ENCODE assay signal across 10 cellular contexts in genomic region chr17:68599091-68599872, GRCh38. TPM values are rescaled to one million over a fixed set of nuclear protein-coding genes. Genes with fewer than 3 reads are reported as not detected.
DNase-seq lines count a peak whose midpoint lies in the region; ATAC-seq and TF ChIP-seq lines count a peak whose summit lies in the region.
"Had no signal": no experiment of that assay in that cellular context is flagged by ENCODE, and none has a peak within 500 bp of the region (broad histone marks: within the 10 kb centered on the region; RNA-seq: fewer than 3 reads in every experiment).

No MANE protein-coding gene starts in this region.

- peak overlapping the region; percentile 64 for H3K4me3 Mint-ChIP-seq in natural killer cell

- H3K36me3 Mint-ChIP-seq in natural killer cell: no peaks in the 10 kb centered on the region

- TF ChIP-seq EP300 in esophagus muscularis mucosa (IDR thresholded peaks at IDR 0.05): no peak

- ATAC-seq in natural killer cell: no peak

- intact Hi-C loops in esophagus muscularis mucosa (cut with DNase I): no loop called here
- intact Hi-C loops in natural killer cell (cut with micrococcal nuclease): no loop called here

- H3K4me1 Mint-ChIP-seq in natural killer cell: peaks cover 13 to 16% of the 10 kb centered on the region in 2 donors

- WGBS in esophagus muscularis mucosa: 71% methylated on average over 11 of the region's 11 CpGs

- H3K9me3 Mint-ChIP-seq in natural killer cell: no peaks in the 10 kb centered on the region

- peak; percentile 74 for DNase-seq in AG08395 (ENCODE audit: low spot score)
- DNase-seq in HuH-7 (ENCODE audit: low spot score): peak; percentile 75
- DNase-seq in esophagus muscularis mucosa (ENCODE audit: extremely low spot score): peak; percentile 77
- DNase-seq in natural killer cell: no peak
- no peak for DNase-seq in GM19238 (ENCODE audit: insufficient read length, low spot score)
- DNase-seq in GM10266 (ENCODE audit: extremely low spot score): no peak
- no peak for DNase-seq in Ammon's horn (ENCODE audit: low spot score)
- DNase-seq in glomerular visceral epithelial cell (ENCODE audit: extremely low spot score): no peak
- DNase-seq: NCI-H1105 had no signal

- H3K27ac ChIP-seq in esophagus muscularis mucosa (replicated peaks in 1 of 4): peak overlapping the region; percentile 67 to 76 (median 70)

- peaks cover 50 to 82% of the 10 kb centered on the region in 2 donors for H3K27me3 Mint-ChIP-seq in natural killer cell (ENCODE audit: low read depth in 2 of 2)

- peaks cover 5 to 43% (median 11%) of the 10 kb centered on the region in 4 donors for H3K27me3 ChIP-seq in esophagus muscularis mucosa

- no peaks in the 10 kb centered on the region for H3K36me3 ChIP-seq in esophagus muscularis mucosa

- H3K9me3 ChIP-seq in esophagus muscularis mucosa: no peaks in the 10 kb centered on the region

- peaks cover 13 to 37% (median 24%) of the 10 kb centered on the region in 4 donors for H3K4me1 ChIP-seq in esophagus muscularis mucosa

- TF ChIP-seq CTCF in esophagus muscularis mucosa (IDR thresholded peaks at IDR 0.05) (no peak), natural killer cell (IDR thresholded peaks at IDR 0.05) (no peak), GM10266 (IDR thresholded peaks at IDR 0.05; ENCODE audit: control insufficient read depth, insufficient read depth, low read depth, missing control alignments) (no peak)

- H3K27ac Mint-ChIP-seq in natural killer cell: no peak overlapping the region

- TF ChIP-seq POLR2A in esophagus muscularis mucosa (IDR thresholded peaks at IDR 0.05; ENCODE audit: low read depth): no peak

- H3K4me3 ChIP-seq in esophagus muscularis mucosa: peak overlapping the region; percentile 57 to 62 (median 59)

RNA-seq across cellular contexts. Expression of gene FAM20A, which starts 1.9 kb away (rescaled TPM):
- total RNA-seq in esophagus muscularis mucosa (10 to 100 TPM in 1 of 4 donors, 1 to 10 TPM in 3; 1.7 to 21.2 (median 3.2) TPM), natural killer cell (1 to 10 TPM in 1 of 3 donors, under 1 TPM in 2; 0.38 to 1.3 (median 0.66) TPM)
- total RNA-seq: G401 had no signal

Comparison
In these comparisons a context has a peak if more than half of its experiments do, and no peak if none do; other contexts are left out.
1. DNase-seq: peak in AG08395 (single experiment), HuH-7 (single experiment) and esophagus muscularis mucosa (single experiment); none in natural killer cell (single experiment), GM19238 (single experiment), GM10266 (single experiment), Ammon's horn (single experiment) and glomerular visceral epithelial cell (single experiment).